9 cellular contexts compared by ENCODE assay signal in genomic region chr1:116110507-116111195, GRCh38. TPM values are rescaled to one million over a fixed set of nuclear protein-coding genes. Genes with fewer than 3 reads are reported as not detected.
A peak's percentile ranks its signal among the peaks of the same experiment; 100 is the strongest.
DNase-seq lines count a peak whose midpoint lies in the region; ATAC-seq, FAIRE-seq and TF ChIP-seq lines count a peak whose summit lies in the region.
"Had no signal": no experiment of that assay in that cellular context is flagged by ENCODE, and none has a peak within 500 bp of the region (broad histone marks: within the 10 kb centered on the region; RNA-seq: fewer than 3 reads in every experiment).

No MANE protein-coding gene starts in this region.

- H3K9me3 ChIP-seq in RWPE2 (ENCODE audit: severe bottlenecking), result no peaks in the 10 kb centered on the region
- H3K9me3 ChIP-seq in effector memory CD4-positive, alpha-beta T cell (ENCODE audit: control insufficient read depth, low read length), result no peaks in the 10 kb centered on the region

- no peaks in the 10 kb centered on the region for H3K36me3 ChIP-seq in RWPE2 (ENCODE audit: low read depth)
- no peaks in the 10 kb centered on the region for H3K36me3 ChIP-seq in effector memory CD4-positive, alpha-beta T cell (ENCODE audit: control insufficient read depth, insufficient read depth, low read length)

- peak; percentile 29 for DNase-seq in GM19239 (ENCODE audit: insufficient read length, low spot score)
- DNase-seq in RWPE2 (ENCODE audit: low spot score), result no peak
- peak; percentile 79 for DNase-seq in renal cortical epithelial cell (ENCODE audit: low read depth)
- no peak for DNase-seq in COLO668 (lab: John Stamatoyannopoulos, UW; ENCODE audit: unreplicated experiment)
- no peak for DNase-seq in endothelial cell (ENCODE audit: low spot score)
- DNase-seq in HuH-7.5 (ENCODE audit: low spot score), result no peak
- DNase-seq in effector memory CD4-positive, alpha-beta T cell, result no peak

- no peak overlapping the region for H3K4me3 Mint-ChIP-seq in endothelial cell (ENCODE audit: unreplicated experiment)
- H3K4me3 Mint-ChIP-seq: stimulated activated naive CD8-positive, alpha-beta T cell treated with anti-CD3 and anti-CD28 coated beads, Interleukin-15, Interleukin-2, amounts not matched to agents 100 ng/mL and 50 ng/mL, for 24 hours had no signal

- H3K27me3 ChIP-seq in RWPE2 (ENCODE audit: insufficient read depth, poor library complexity, severe bottlenecking), result no peaks in the 10 kb centered on the region
- H3K27me3 ChIP-seq in effector memory CD4-positive, alpha-beta T cell (replicated peaks; ENCODE audit: control insufficient read depth, insufficient read depth, low read length, poor library complexity, severe bottlenecking), result no peaks in the 10 kb centered on the region

- no peaks in the 10 kb centered on the region for H3K4me1 Mint-ChIP-seq in endothelial cell (ENCODE audit: unreplicated experiment)

- no peak overlapping the region for H3K27ac Mint-ChIP-seq in endothelial cell (ENCODE audit: unreplicated experiment)
- H3K27ac Mint-ChIP-seq: stimulated activated naive CD8-positive, alpha-beta T cell treated with anti-CD3 and anti-CD28 coated beads, Interleukin-15, Interleukin-2, amounts not matched to agents 100 ng/mL and 50 ng/mL, for 24 hours had no signal

- FAIRE-seq in GM19239 (lab: Jason Lieb, UNC), result peak; percentile 71

- peak overlapping the region; percentile 89 for H3K27ac ChIP-seq in RWPE2 (ENCODE audit: poor library complexity, severe bottlenecking)
- no peak overlapping the region for H3K27ac ChIP-seq in effector memory CD4-positive, alpha-beta T cell (ENCODE audit: insufficient read depth, low read length, poor library complexity, severe bottlenecking)

- ATAC-seq in HG02840 (IDR thresholded peaks at IDR 0.05; ENCODE audit: low FRiP score, unreplicated experiment), result peak; percentile 52
- ATAC-seq in RWPE2 (ENCODE audit: low read depth), result no peak; the same call in 2 of the 3 replicates

- TF ChIP-seq CTCF in RWPE2 (IDR thresholded peaks at IDR 0.05; ENCODE audit: poor library complexity, severe bottlenecking), result no peak
- TF ChIP-seq CTCF in endothelial cell (IDR thresholded peaks at IDR 0.05; ENCODE audit: unreplicated experiment), result no peak

- H3K4me1 ChIP-seq in RWPE2 (ENCODE audit: insufficient read depth, poor library complexity, severe bottlenecking), result peaks cover 40% of the 10 kb centered on the region
- H3K4me1 ChIP-seq in effector memory CD4-positive, alpha-beta T cell (ENCODE audit: control insufficient read depth, insufficient read depth, low read length, poor library complexity, severe bottlenecking), result no peaks in the 10 kb centered on the region

- no peaks in the 10 kb centered on the region for H3K36me3 Mint-ChIP-seq in endothelial cell (ENCODE audit: low read depth, unreplicated experiment)

- no peak overlapping the region for H3K4me3 ChIP-seq in RWPE2 (ENCODE audit: severe bottlenecking)
- H3K4me3 ChIP-seq in effector memory CD4-positive, alpha-beta T cell (ENCODE audit: insufficient read depth, low read depth, low read length, poor library complexity, severe bottlenecking), result no peak overlapping the region

- H3K9me3 Mint-ChIP-seq in endothelial cell (ENCODE audit: unreplicated experiment), result no peaks in the 10 kb centered on the region
- H3K9me3 Mint-ChIP-seq: stimulated activated naive CD8-positive, alpha-beta T cell treated with anti-CD3 and anti-CD28 coated beads, Interleukin-15, Interleukin-2, amounts not matched to agents 100 ng/mL and 50 ng/mL, for 24 hours had no signal

- peaks cover 1% of the 10 kb centered on the region for H3K27me3 Mint-ChIP-seq in endothelial cell (ENCODE audit: unreplicated experiment)

RNA-seq across cellular contexts. Expression of gene MAB21L3, which starts 0.5 kb away (rescaled TPM):
- total RNA-seq in renal cortical epithelial cell (6.9 and 11.1 TPM in 2 replicates), endothelial cell (ENCODE audit: unreplicated experiment) (0.18 TPM)

Comparison
In these comparisons a context has a peak if more than half of its experiments do, and no peak if none do; other contexts are left out.
1. DNase-seq: peak in GM19239 (single experiment) and renal cortical epithelial cell (single experiment); none in RWPE2 (single experiment), COLO668 (single experiment), endothelial cell (single experiment), HuH-7.5 (single experiment) and effector memory CD4-positive, alpha-beta T cell (0 of 3).